9 cellular contexts compared by ENCODE assay signal in the genomic region with DNA sequence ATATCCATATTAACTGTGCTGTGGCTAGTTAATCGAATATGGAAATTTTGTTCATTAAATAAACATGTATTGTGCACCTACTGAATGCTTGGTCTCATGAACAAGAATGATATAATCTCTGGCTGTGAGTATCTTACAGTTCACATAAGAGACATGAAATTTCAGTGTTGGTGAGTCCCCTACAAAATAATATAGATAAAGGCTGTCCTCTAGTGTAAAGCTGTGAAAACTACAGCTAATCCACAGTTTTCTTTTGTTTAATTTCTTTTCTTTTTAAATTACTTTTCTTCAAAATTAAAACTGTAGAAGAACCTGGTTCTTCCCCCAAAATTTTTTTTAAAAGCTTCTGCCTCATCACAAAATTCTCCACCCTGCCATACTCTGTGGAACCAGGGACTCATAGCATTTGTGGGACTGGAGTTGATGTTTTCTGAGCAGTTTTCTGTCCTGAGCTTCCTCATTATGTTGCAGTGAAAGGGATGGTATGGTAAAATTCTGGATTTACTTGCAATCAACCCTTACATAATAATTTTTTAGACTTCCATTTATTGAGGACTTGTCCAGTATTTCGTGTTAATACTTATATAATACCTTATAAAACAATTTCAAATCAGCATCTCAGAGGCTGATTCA.
DNase-seq lines count a peak whose midpoint lies in the region; ATAC-seq and TF ChIP-seq lines count a peak whose summit lies in the region.
"Had no signal": no experiment of that assay in that cellular context is flagged by ENCODE, and none has a peak within 500 bp of the region (broad histone marks: within the 10 kb centered on the region; RNA-seq: fewer than 3 reads in every experiment).

No MANE protein-coding gene starts in this region.

- H3K9me3 Mint-ChIP-seq in endothelial cell (ENCODE audit: unreplicated experiment): no peaks in the 10 kb centered on the region
- H3K9me3 Mint-ChIP-seq in naive thymus-derived CD8-positive, alpha-beta T cell: peaks cover 0 to 14% (median 0%) of the 10 kb centered on the region in 9 donors

- no peak overlapping the region for H3K4me2 ChIP-seq in SU-DHL-6 (ENCODE audit: low read depth, low read length, poor library complexity, severe bottlenecking)

- POLR2A ChIA-PET in AG04449 (lab: Yijun Ruan, JAX): no interaction called here
- POLR2A ChIA-PET in naive thymus-derived CD8-positive, alpha-beta T cell (lab: Charles Lee): no interaction called here

- no peaks in the 10 kb centered on the region for H3K36me3 Mint-ChIP-seq in endothelial cell (ENCODE audit: low read depth, unreplicated experiment)
- H3K36me3 Mint-ChIP-seq in naive thymus-derived CD8-positive, alpha-beta T cell: no peaks in the 10 kb centered on the region

- ATAC-seq in naive thymus-derived CD8-positive, alpha-beta T cell: no peak

- no peaks in the 10 kb centered on the region for H3K36me3 ChIP-seq in SU-DHL-6 (ENCODE audit: low read length)
- H3K36me3 ChIP-seq in kidney epithelial cell (ENCODE audit: control insufficient read depth, insufficient read depth, low read length): no peaks in the 10 kb centered on the region

- H3K27me3 ChIP-seq in SU-DHL-6 (ENCODE audit: low read length) (no peaks in the 10 kb centered on the region), kidney epithelial cell (ENCODE audit: control insufficient read depth, insufficient read depth, low read length) (no peaks in the 10 kb centered on the region)

- H3K27ac ChIP-seq in SU-DHL-6 (ENCODE audit: low read depth, low read length): no peak overlapping the region

- no peak overlapping the region for H3K27ac Mint-ChIP-seq in endothelial cell (ENCODE audit: unreplicated experiment)
- H3K27ac Mint-ChIP-seq in naive thymus-derived CD8-positive, alpha-beta T cell: no peak overlapping the region
- H3K27ac Mint-ChIP-seq: stimulated activated naive CD8-positive, alpha-beta T cell treated with anti-CD3 and anti-CD28 coated beads, Interleukin-15, Interleukin-2, amounts not matched to agents 100 ng/mL and 50 ng/mL, for 24 hours had no signal

- H4K20me1 ChIP-seq in SU-DHL-6 (ENCODE audit: low read depth, low read length): no peaks in the 10 kb centered on the region

- H2AFZ ChIP-seq in SU-DHL-6 (ENCODE audit: low read depth, low read length, severe bottlenecking): no peak overlapping the region

- H3K79me2 ChIP-seq in SU-DHL-6 (ENCODE audit: insufficient read depth, low read length): no peaks in the 10 kb centered on the region

- H3K4me3 ChIP-seq in AG04449 (ENCODE audit: low read depth, low read length) (no peak overlapping the region), SU-DHL-6 (ENCODE audit: insufficient read depth, low read length, poor library complexity, severe bottlenecking) (no peak overlapping the region), kidney epithelial cell (ENCODE audit: low read depth, low read length) (no peak overlapping the region)

- no peaks in the 10 kb centered on the region for H3F3A ChIP-seq in SU-DHL-6 (ENCODE audit: insufficient read depth)

- no peaks in the 10 kb centered on the region for H3K9me3 ChIP-seq in SU-DHL-6 (ENCODE audit: insufficient read depth, low read length)

- peaks cover 3% of the 10 kb centered on the region for H3K4me1 Mint-ChIP-seq in endothelial cell (ENCODE audit: unreplicated experiment)
- peaks cover 0 to 1% (median 0%) of the 10 kb centered on the region in 4 donors for H3K4me1 Mint-ChIP-seq in naive thymus-derived CD8-positive, alpha-beta T cell

- no peak for DNase-seq in AG04449 (ENCODE audit: low read depth, low spot score)
- DNase-seq in HT-29 (ENCODE audit: low spot score): peak; percentile 28
- no peak for DNase-seq in kidney epithelial cell (ENCODE audit: low read depth)
- no peak for DNase-seq in activated gamma-delta T cell (lab: John Stamatoyannopoulos, UW)
- DNase-seq in endothelial cell (ENCODE audit: low spot score): no peak
- DNase-seq in naive thymus-derived CD8-positive, alpha-beta T cell: no peak
- no peak for DNase-seq in stimulated activated CD4-positive, alpha-beta T cell treated with anti-CD3 and anti-CD28 coated beads, Interleukin-4, amount 100 ng/mL, for 24 hours

- no peak overlapping the region for H3K9ac ChIP-seq in SU-DHL-6 (ENCODE audit: low read length)

- peaks cover 2% of the 10 kb centered on the region for H3K27me3 Mint-ChIP-seq in endothelial cell (ENCODE audit: unreplicated experiment)
- peaks cover 0 to 19% (median 3%) of the 10 kb centered on the region in 5 donors for H3K27me3 Mint-ChIP-seq in naive thymus-derived CD8-positive, alpha-beta T cell

- CTCF ChIA-PET in AG04449 (lab: Yijun Ruan, JAX): interaction anchor here (0.7 to 4.3 kb wide), 41 partner anchors 9 to 859 kb away, joined by 3 to 55 read pairs (median 4); no protein-coding TSS in a partner anchor

- H3K9me2 ChIP-seq in SU-DHL-6 (replicated peaks; ENCODE audit: insufficient read depth, low read length): no peaks in the 10 kb centered on the region

- no peak overlapping the region for H3K4me3 Mint-ChIP-seq in endothelial cell (ENCODE audit: unreplicated experiment)
- no peak overlapping the region for H3K4me3 Mint-ChIP-seq in naive thymus-derived CD8-positive, alpha-beta T cell
- H3K4me3 Mint-ChIP-seq: stimulated activated naive CD8-positive, alpha-beta T cell treated with anti-CD3 and anti-CD28 coated beads, Interleukin-15, Interleukin-2, amounts not matched to agents 100 ng/mL and 50 ng/mL, for 24 hours had no signal

- TF ChIP-seq CTCF in AG04449 (IDR thresholded peaks at IDR 0.05; ENCODE audit: insufficient read depth, low read length, missing control alignments) (peak; percentile 22), SU-DHL-6 (IDR thresholded peaks at IDR 0.05; ENCODE audit: insufficient read depth, low read length, poor library complexity, severe bottlenecking) (peak; percentile 20), kidney epithelial cell (IDR thresholded peaks at IDR 0.05; ENCODE audit: insufficient read depth, low read length, poor library complexity, severe bottlenecking) (peak; percentile 64), endothelial cell (IDR thresholded peaks at IDR 0.05; ENCODE audit: unreplicated experiment) (no peak)
